Comparison of ENCODE assay signal across 2 cellular contexts in the genomic region with DNA sequence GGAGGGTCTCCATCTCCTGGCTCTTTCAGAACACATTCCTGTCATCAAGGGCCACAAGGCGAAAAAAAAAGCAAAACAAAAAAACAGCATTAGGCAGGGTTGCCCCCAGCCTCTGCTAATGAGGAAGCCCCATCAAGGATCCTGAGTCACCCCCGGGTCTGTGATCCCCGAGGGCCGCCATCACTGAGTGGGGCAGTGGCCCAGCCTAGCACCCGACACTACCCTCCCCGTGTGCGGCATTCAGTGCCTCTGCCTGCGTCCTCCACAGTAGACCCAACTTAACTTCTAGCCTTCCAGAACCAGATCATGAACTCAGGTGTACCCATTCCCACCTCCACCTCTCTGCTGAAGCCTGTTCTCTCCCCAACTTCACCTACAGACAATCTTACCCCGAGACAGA.
TF ChIP-seq lines count a peak whose summit lies in the region.

No MANE protein-coding gene starts in this region.

TF ChIP-seq in SK-N-SH, 30 proteins besides CTCF, POLR2A, EP300 and RAD21 (continued from another document):
- TF ChIP-seq, protein P1, sequence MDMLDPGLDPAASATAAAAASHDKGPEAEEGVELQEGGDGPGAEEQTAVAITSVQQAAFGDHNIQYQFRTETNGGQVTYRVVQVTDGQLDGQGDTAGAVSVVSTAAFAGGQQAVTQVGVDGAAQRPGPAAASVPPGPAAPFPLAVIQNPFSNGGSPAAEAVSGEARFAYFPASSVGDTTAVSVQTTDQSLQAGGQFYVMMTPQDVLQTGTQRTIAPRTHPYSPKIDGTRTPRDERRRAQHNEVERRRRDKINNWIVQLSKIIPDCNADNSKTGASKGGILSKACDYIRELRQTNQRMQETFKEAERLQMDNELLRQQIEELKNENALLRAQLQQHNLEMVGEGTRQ (IDR thresholded peaks at IDR 0.05; ENCODE audit: borderline replicate concordance, low read depth, low read length) = no peak
- TF ChIP-seq NFIC (IDR thresholded peaks at IDR 0.05; ENCODE audit: borderline replicate concordance) (no peak), NRF1 (IDR thresholded peaks at IDR 0.05; ENCODE audit: low read depth, low read length) (no peak), TEAD4 (IDR thresholded peaks at IDR 0.05; ENCODE audit: borderline replicate concordance, insufficient read depth) (no peak), RFX5 (IDR thresholded peaks at IDR 0.05; ENCODE audit: low read length) (no peak), TCF12 (IDR thresholded peaks at IDR 0.05) (no peak), MEF2A (IDR thresholded peaks at IDR 0.05; ENCODE audit: borderline replicate concordance, low read depth) (no peak), FOXJ3 (CRISPR knock-in tag; IDR thresholded peaks at IDR 0.05) (no peak), FOSL2 (IDR thresholded peaks at IDR 0.05; ENCODE audit: borderline replicate concordance, low read depth) (no peak), ELF1 (IDR thresholded peaks at IDR 0.05) (no peak), YY1 (IDR thresholded peaks at IDR 0.05; ENCODE audit: low read depth) (no peak), SIN3A (IDR thresholded peaks at IDR 0.05; ENCODE audit: borderline replicate concordance, low read depth, low read length) (no peak), EZH2phosphoT487 (IDR thresholded peaks at IDR 0.05; ENCODE audit: borderline replicate concordance, low read depth) (no peak)
- TF ChIP-seq, protein P2, sequence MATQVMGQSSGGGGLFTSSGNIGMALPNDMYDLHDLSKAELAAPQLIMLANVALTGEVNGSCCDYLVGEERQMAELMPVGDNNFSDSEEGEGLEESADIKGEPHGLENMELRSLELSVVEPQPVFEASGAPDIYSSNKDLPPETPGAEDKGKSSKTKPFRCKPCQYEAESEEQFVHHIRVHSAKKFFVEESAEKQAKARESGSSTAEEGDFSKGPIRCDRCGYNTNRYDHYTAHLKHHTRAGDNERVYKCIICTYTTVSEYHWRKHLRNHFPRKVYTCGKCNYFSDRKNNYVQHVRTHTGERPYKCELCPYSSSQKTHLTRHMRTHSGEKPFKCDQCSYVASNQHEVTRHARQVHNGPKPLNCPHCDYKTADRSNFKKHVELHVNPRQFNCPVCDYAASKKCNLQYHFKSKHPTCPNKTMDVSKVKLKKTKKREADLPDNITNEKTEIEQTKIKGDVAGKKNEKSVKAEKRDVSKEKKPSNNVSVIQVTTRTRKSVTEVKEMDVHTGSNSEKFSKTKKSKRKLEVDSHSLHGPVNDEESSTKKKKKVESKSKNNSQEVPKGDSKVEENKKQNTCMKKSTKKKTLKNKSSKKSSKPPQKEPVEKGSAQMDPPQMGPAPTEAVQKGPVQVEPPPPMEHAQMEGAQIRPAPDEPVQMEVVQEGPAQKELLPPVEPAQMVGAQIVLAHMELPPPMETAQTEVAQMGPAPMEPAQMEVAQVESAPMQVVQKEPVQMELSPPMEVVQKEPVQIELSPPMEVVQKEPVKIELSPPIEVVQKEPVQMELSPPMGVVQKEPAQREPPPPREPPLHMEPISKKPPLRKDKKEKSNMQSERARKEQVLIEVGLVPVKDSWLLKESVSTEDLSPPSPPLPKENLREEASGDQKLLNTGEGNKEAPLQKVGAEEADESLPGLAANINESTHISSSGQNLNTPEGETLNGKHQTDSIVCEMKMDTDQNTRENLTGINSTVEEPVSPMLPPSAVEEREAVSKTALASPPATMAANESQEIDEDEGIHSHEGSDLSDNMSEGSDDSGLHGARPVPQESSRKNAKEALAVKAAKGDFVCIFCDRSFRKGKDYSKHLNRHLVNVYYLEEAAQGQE (IDR thresholded peaks at IDR 0.05; ENCODE audit: low read depth, low read length) = no peak
- TF ChIP-seq, protein P3, sequence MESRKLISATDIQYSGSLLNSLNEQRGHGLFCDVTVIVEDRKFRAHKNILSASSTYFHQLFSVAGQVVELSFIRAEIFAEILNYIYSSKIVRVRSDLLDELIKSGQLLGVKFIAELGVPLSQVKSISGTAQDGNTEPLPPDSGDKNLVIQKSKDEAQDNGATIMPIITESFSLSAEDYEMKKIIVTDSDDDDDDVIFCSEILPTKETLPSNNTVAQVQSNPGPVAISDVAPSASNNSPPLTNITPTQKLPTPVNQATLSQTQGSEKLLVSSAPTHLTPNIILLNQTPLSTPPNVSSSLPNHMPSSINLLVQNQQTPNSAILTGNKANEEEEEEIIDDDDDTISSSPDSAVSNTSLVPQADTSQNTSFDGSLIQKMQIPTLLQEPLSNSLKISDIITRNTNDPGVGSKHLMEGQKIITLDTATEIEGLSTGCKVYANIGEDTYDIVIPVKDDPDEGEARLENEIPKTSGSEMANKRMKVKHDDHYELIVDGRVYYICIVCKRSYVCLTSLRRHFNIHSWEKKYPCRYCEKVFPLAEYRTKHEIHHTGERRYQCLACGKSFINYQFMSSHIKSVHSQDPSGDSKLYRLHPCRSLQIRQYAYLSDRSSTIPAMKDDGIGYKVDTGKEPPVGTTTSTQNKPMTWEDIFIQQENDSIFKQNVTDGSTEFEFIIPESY (IDR thresholded peaks at IDR 0.05; ENCODE audit: borderline replicate concordance, low read depth) = no peak
- TF ChIP-seq, protein P4, sequence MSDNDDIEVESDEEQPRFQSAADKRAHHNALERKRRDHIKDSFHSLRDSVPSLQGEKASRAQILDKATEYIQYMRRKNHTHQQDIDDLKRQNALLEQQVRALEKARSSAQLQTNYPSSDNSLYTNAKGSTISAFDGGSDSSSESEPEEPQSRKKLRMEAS (IDR thresholded peaks at IDR 0.05; ENCODE audit: low read depth) = no peak
- TF ChIP-seq, protein P5, sequence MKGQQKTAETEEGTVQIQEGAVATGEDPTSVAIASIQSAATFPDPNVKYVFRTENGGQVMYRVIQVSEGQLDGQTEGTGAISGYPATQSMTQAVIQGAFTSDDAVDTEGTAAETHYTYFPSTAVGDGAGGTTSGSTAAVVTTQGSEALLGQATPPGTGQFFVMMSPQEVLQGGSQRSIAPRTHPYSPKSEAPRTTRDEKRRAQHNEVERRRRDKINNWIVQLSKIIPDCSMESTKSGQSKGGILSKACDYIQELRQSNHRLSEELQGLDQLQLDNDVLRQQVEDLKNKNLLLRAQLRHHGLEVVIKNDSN (IDR thresholded peaks at IDR 0.05; ENCODE audit: borderline replicate concordance, low read depth) = no peak

TF ChIP-seq in SK-N-SH treated with all-trans-retinoic acid at 6 μM for 48 hours, 23 proteins besides CTCF, POLR2A, EP300 and RAD21:
- TF ChIP-seq, protein P6, sequence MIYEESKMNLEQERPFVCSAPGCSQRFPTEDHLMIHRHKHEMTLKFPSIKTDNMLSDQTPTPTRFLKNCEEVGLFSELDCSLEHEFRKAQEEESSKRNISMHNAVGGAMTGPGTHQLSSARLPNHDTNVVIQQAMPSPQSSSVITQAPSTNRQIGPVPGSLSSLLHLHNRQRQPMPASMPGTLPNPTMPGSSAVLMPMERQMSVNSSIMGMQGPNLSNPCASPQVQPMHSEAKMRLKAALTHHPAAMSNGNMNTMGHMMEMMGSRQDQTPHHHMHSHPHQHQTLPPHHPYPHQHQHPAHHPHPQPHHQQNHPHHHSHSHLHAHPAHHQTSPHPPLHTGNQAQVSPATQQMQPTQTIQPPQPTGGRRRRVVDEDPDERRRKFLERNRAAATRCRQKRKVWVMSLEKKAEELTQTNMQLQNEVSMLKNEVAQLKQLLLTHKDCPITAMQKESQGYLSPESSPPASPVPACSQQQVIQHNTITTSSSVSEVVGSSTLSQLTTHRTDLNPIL (CRISPR knock-in tag; IDR thresholded peaks at IDR 0.05; ENCODE audit: low read depth) = no peak
